1 cellular context compared by ENCODE assay signal in the genomic region with DNA sequence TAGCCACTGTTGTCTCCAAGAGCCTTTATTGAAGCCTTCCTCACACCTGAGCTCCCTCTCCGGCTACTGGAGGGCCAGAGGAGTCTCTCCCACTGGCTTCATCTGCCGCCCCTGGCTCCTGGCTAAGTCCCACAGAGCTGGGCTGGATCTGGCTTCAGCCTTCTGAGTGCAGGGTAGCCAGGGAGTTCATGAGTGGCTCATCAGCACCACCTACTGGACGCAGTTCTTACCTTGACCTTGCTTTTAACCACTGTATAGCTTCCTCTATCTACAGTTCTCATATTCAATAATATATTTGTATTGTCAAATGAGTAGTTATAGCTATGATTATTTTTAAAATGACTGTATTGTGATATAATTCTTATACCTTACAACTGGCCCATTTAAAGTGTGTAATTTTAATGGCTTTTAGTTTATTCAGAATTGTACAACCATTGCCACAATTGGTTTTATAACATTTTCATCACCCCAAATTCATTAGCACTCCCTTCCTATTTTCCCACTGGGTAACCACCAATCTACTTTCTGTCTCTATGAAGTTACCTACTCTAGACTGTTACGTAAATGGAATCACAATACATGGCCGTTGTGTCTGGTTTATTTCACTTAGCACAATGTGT.
A peak's percentile ranks its signal among the peaks of the same experiment; 100 is the strongest.
TF ChIP-seq lines count a peak whose summit lies in the region.

No MANE protein-coding gene starts in this region.

TF ChIP-seq in GM12878, 131 proteins besides CTCF, POLR2A, EP300 and RAD21:
- peak; percentile 76 for TF ChIP-seq SMC3 (IDR thresholded peaks at IDR 0.05; ENCODE audit: borderline replicate concordance, low read length)
- TF ChIP-seq POLR2AphosphoS5 (IDR thresholded peaks at IDR 0.05; ENCODE audit: low read length): no peak
- TF ChIP-seq YY1 (IDR thresholded peaks at IDR 0.05; ENCODE audit: low read depth, low read length): 0 out of 2 replicates have a peak, but pooled peaks have one; percentile 36
